ENCODE assay signal across 1 cellular context in genomic region chr14:34024768-34025144, GRCh38.
TF ChIP-seq lines count a peak whose summit lies in the region.

No MANE protein-coding gene starts in this region.

TF ChIP-seq in HepG2, 621 proteins besides CTCF, POLR2A, EP300 and RAD21 (continued from another document):
- TF ChIP-seq KDM4B (CRISPR knock-in tag; IDR thresholded peaks at IDR 0.05) (0 out of 2 replicates have a peak, but pooled peaks have one; percentile 40), HNF1A (IDR thresholded peaks at IDR 0.05; ENCODE audit: low read depth) (no peak), HNF1A (CRISPR knock-in tag; IDR thresholded peaks at IDR 0.05; ENCODE audit: borderline replicate concordance) (no peak), SYNCRIP (IDR thresholded peaks at IDR 0.05; ENCODE audit: insufficient read depth, low read depth, low read length) (no peak), ZNF589 (CRISPR knock-in tag; conservative IDR thresholded peaks at IDR 0.05) (no peak), HNF1B (CRISPR knock-in tag; IDR thresholded peaks at IDR 0.05) (no peak), ZNF326 (CRISPR knock-in tag; IDR thresholded peaks at IDR 0.05; ENCODE audit: borderline replicate concordance) (0 out of 2 replicates have a peak, but pooled peaks have one; percentile 43), GABPA (IDR thresholded peaks at IDR 0.05; ENCODE audit: low read depth, low read length) (no peak), GABPA (CRISPR knock-in tag; IDR thresholded peaks at IDR 0.05; ENCODE audit: low read depth) (no peak), RARA (CRISPR knock-in tag; IDR thresholded peaks at IDR 0.05) (peak; percentile 11; the same call in 1 of the 2 replicates), ZNF460 (CRISPR knock-in tag; IDR thresholded peaks at IDR 0.05; ENCODE audit: borderline replicate concordance) (no peak), ZBTB44 (CRISPR knock-in tag; IDR thresholded peaks at IDR 0.05) (no peak), NR2F1 (CRISPR knock-in tag; IDR thresholded peaks at IDR 0.05) (0 out of 4 replicates have a peak, but pooled peaks of 1 of the 2 experiments have one; percentile 7), MTF2 (CRISPR knock-in tag; IDR thresholded peaks at IDR 0.05; ENCODE audit: borderline replicate concordance) (0 out of 2 replicates have a peak, but pooled peaks have one; percentile 47), SP5 (CRISPR knock-in tag; IDR thresholded peaks at IDR 0.05; ENCODE audit: borderline replicate concordance, low read depth) (0 out of 2 replicates have a peak, but pooled peaks have one; percentile 13), ZBTB38 (CRISPR knock-in tag; IDR thresholded peaks at IDR 0.05) (peak; percentile 46; the same call in 1 of the 2 replicates), BHLHE40 (IDR thresholded peaks at IDR 0.05; ENCODE audit: low read length) (no peak), NR1H2 (CRISPR knock-in tag; IDR thresholded peaks at IDR 0.05; ENCODE audit: borderline replicate concordance, low read depth) (no peak), ZNF335 (CRISPR knock-in tag; IDR thresholded peaks at IDR 0.05) (peak; percentile 55; the same call in 1 of the 2 replicates), ARID4A (CRISPR knock-in tag; IDR thresholded peaks at IDR 0.05; ENCODE audit: borderline replicate concordance) (0 out of 2 replicates have a peak, but pooled peaks have one; percentile 1), TAF1 (CRISPR knock-in tag; IDR thresholded peaks at IDR 0.05) (0 out of 2 replicates have a peak, but pooled peaks have one; percentile 13), MED1 (CRISPR knock-in tag; IDR thresholded peaks at IDR 0.05) (0 out of 2 replicates have a peak, but pooled peaks have one; percentile 20), ELF1 (CRISPR knock-in tag; IDR thresholded peaks at IDR 0.05) (no peak), RFXANK (CRISPR knock-in tag; IDR thresholded peaks at IDR 0.05) (0 out of 2 replicates have a peak, but pooled peaks have one; percentile 9), LBX2 (CRISPR knock-in tag; IDR thresholded peaks at IDR 0.05; ENCODE audit: borderline replicate concordance) (no peak), ZNF552 (CRISPR knock-in tag; IDR thresholded peaks at IDR 0.05; ENCODE audit: borderline replicate concordance) (no peak), RBM39 (IDR thresholded peaks at IDR 0.05; ENCODE audit: low read depth, low read length, poor library complexity, severe bottlenecking) (no peak), ZNF639 (CRISPR knock-in tag; conservative IDR thresholded peaks at IDR 0.05) (peak; percentile 30; the same call in 1 of the 2 replicates), TOE1 (CRISPR knock-in tag; IDR thresholded peaks at IDR 0.05) (peak; percentile 46; the same call in 1 of the 2 replicates), CBFB (CRISPR knock-in tag; IDR thresholded peaks at IDR 0.05) (0 out of 2 replicates have a peak, but pooled peaks have one; percentile 6), ZSCAN30 (CRISPR knock-in tag; IDR thresholded peaks at IDR 0.05) (no peak), ELK4 (CRISPR knock-in tag; IDR thresholded peaks at IDR 0.05; ENCODE audit: borderline replicate concordance) (no peak)
TF ChIP-seq in HepG2: peak in this region for 37.
